Comparison of ENCODE assay signal across 8 cellular contexts in the genomic region with DNA sequence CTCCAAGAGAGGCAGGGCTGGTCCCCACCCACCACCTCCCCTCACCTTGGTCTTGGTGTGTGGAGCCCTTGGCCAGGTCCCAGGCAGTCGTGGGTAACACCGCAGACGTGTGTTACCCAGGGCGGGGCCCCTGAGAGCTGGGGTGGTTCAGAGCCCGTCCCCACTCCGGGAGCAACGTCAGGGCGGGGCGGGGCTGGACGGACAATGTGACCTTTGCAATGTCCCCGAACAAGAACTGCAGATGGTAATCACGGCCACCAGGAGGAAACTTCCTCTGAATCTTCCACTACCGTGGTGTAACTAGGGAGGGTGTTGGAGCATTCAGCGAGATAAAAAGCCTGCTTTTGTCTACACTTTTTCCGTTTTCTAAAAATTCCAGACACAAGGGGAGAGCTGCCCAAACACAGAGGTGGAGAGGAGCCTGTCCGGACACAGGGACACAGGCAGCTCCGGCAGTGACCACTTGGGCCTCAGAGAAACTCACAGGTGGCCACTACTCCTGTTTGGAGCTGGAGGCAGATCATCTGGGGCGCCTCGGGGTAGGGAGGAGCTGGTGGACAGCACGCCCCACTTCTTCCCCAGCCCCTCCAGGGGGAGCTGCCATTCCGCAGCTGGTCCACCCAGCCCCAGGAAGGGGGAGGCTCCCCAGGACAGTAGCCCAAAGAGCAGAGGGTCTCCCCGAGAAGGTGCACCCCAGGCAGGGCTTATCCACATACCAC. TPM values are rescaled to one million over a fixed set of nuclear protein-coding genes. Genes with fewer than 3 reads are reported as not detected.
A peak's percentile ranks its signal among the peaks of the same experiment; 100 is the strongest.
DNase-seq lines count a peak whose midpoint lies in the region; ATAC-seq and TF ChIP-seq lines count a peak whose summit lies in the region.

No MANE protein-coding gene starts in this region.

- H3K4me2 ChIP-seq in BLaER1 = peak overlapping the region; percentile 71

- H4K20me1 ChIP-seq in BLaER1 = no peaks in the 10 kb centered on the region

- H3K9me3 ChIP-seq in BLaER1 (no peaks in the 10 kb centered on the region), duodenal mucosa (ENCODE audit: control insufficient read depth in 1 of 2, low read length in 2 of 2) (no peaks in the 10 kb centered on the region), stomach smooth muscle (ENCODE audit: control insufficient read depth in 2 of 2, low read length in 2 of 2) (no peaks in the 10 kb centered on the region)

- WGBS in lower leg skin, 2 donors = 4 to 7% methylated on average over 17 to 21 of the region's 22 CpGs

- TF ChIP-seq CTCF in lower leg skin (IDR thresholded peaks at IDR 0.05) = peak in 1 of 3 donors; percentile 43

- intact Hi-C loops in lower leg skin (cut with DNase I; ENCODE audit: low total_unique reads) = no loop called here

- peak; percentile 70 for ATAC-seq in SK-N-SH treated with all-trans-retinoic acid at 6 μM for 48 hours
- ATAC-seq in HG03354 (IDR thresholded peaks at IDR 0.05; ENCODE audit: poor library complexity, severe bottlenecking, unreplicated experiment) = no peak
- no peak for ATAC-seq in GM19467 (IDR thresholded peaks at IDR 0.05; ENCODE audit: unreplicated experiment)

- peaks cover 8% of the 10 kb centered on the region; the same call in 1 of the 2 replicates for H3K27me3 ChIP-seq in BLaER1
- no peaks in the 10 kb centered on the region for H3K27me3 ChIP-seq in H7 (ENCODE audit: control insufficient read depth, insufficient read depth, low read length)
- no peaks in the 10 kb centered on the region for H3K27me3 ChIP-seq in duodenal mucosa (ENCODE audit: control insufficient read depth in 1 of 2, insufficient read depth in 2 of 2, low read length in 2 of 2)
- H3K27me3 ChIP-seq in stomach smooth muscle (ENCODE audit: control insufficient read depth in 1 of 2, insufficient read depth in 2 of 2, low read length in 2 of 2) = no peaks in the 10 kb centered on the region

- H3K36me3 ChIP-seq in BLaER1 (no peaks in the 10 kb centered on the region), H7 (replicated peaks; ENCODE audit: control insufficient read depth, insufficient read depth, low read length) (no peaks in the 10 kb centered on the region), duodenal mucosa (ENCODE audit: control insufficient read depth in 1 of 2, insufficient read depth in 2 of 2, low read length in 2 of 2) (no peaks in the 10 kb centered on the region), stomach smooth muscle (ENCODE audit: control insufficient read depth in 2 of 2, insufficient read depth in 2 of 2, low read length in 2 of 2) (no peaks in the 10 kb centered on the region)

- DNase-seq in H7 (peak; percentile 93), lower leg skin (ENCODE audit: low spot score in 2 of 2) (peak; percentile 89 to 99)

- peaks cover 69% of the 10 kb centered on the region for H3K4me1 ChIP-seq in BLaER1
- peaks cover 13% of the 10 kb centered on the region in 2 donors for H3K4me1 ChIP-seq in duodenal mucosa (ENCODE audit: control insufficient read depth in 1 of 2, insufficient read depth in 2 of 2, low read length in 2 of 2)
- H3K4me1 ChIP-seq in stomach smooth muscle (ENCODE audit: control insufficient read depth, insufficient read depth, low read length) = peaks cover 17% of the 10 kb centered on the region

- H3K27ac ChIP-seq in BLaER1 = peak overlapping the region; percentile 43
- H3K27ac ChIP-seq in duodenal mucosa (ENCODE audit: low read depth, low read length) = peak overlapping the region; percentile 45
- H3K27ac ChIP-seq in stomach smooth muscle (ENCODE audit: low read length) = peak overlapping the region; percentile 24

- H3K4me3 ChIP-seq in BLaER1 = no peak overlapping the region
- peak overlapping the region; percentile 5; the same call in 1 of the 2 replicates for H3K4me3 ChIP-seq in H7 (ENCODE audit: insufficient read depth, low read depth, low read length)
- H3K4me3 ChIP-seq in duodenal mucosa (ENCODE audit: low read depth in 1 of 2, low read length in 2 of 2) = peak overlapping the region; percentile 55 to 58
- H3K4me3 ChIP-seq in lower leg skin (ENCODE audit: low read depth, poor library complexity, severe bottlenecking) = no peak overlapping the region
- peak overlapping the region; percentile 48 to 52 for H3K4me3 ChIP-seq in stomach smooth muscle (ENCODE audit: low read length in 2 of 2)

- H3K9ac ChIP-seq in BLaER1 (peak overlapping the region; percentile 36; the same call in 1 of the 2 replicates), duodenal mucosa (ENCODE audit: low read depth in 1 of 2, low read length in 2 of 2) (peak overlapping the region; percentile 77 to 87), stomach smooth muscle (ENCODE audit: low read length in 2 of 2) (peak overlapping the region; percentile 13 to 27)

- no peak for TF ChIP-seq POLR2A in lower leg skin (IDR thresholded peaks at IDR 0.05)

TF ChIP-seq in SK-N-SH treated with all-trans-retinoic acid at 6 μM for 48 hours, 23 proteins besides CTCF, POLR2A, EP300 and RAD21:
- peak; percentile 26; the same call in 1 of the 2 replicates for TF ChIP-seq ZNF70 (CRISPR knock-in tag; IDR thresholded peaks at IDR 0.05)
- TF ChIP-seq ZC3H10 (CRISPR knock-in tag; IDR thresholded peaks at IDR 0.05) = no peak

RNA-seq across cellular contexts. Expression of gene SLC38A10, which starts 14.2 kb away (rescaled TPM):
- 39.1 and 44.2 TPM in 2 replicates for total RNA-seq in H7 (2014; rRNA removed; shearing (Covaris generic))
- 100 to 1,000 TPM in 1 of 4 donors, 10 to 100 TPM in 3; 47.5 to 100 (median 73.3) TPM for total RNA-seq in lower leg skin

Comparison
In these comparisons a context has a peak if more than half of its experiments do, and no peak if none do; other contexts are left out.
1. H3K4me3 ChIP-seq: peak in H7 (single experiment), duodenal mucosa (2 of 2) and stomach smooth muscle (2 of 2); none in BLaER1 (single experiment) and lower leg skin (single experiment).
2. H3K9ac ChIP-seq: peak in every context shown above with its lines; median percentile 82 in duodenal mucosa; 36 in BLaER1; 20 in stomach smooth muscle.
3. Peak in every context shown above with its lines, with median percentiles within 50 percentile points of each other: H3K27ac ChIP-seq.